In genomic region chr9:21070171-21070571, GRCh38 we compare ENCODE assay signal across 8 cellular contexts. TPM values are rescaled to one million over a fixed set of nuclear protein-coding genes. Genes with fewer than 3 reads are reported as not detected.
DNase-seq lines count a peak whose midpoint lies in the region; ATAC-seq and TF ChIP-seq lines count a peak whose summit lies in the region.

No MANE protein-coding gene starts in this region.

- peak; percentile 35 for TF ChIP-seq CTCF in endothelial cell (IDR thresholded peaks at IDR 0.05; ENCODE audit: unreplicated experiment)

- H3K36me3 Mint-ChIP-seq in endothelial cell (ENCODE audit: low read depth, unreplicated experiment), result no peaks in the 10 kb centered on the region

- H3K9me3 Mint-ChIP-seq in endothelial cell (ENCODE audit: unreplicated experiment), result no peaks in the 10 kb centered on the region

- peaks cover 37% of the 10 kb centered on the region for H3K4me1 Mint-ChIP-seq in endothelial cell (ENCODE audit: unreplicated experiment)

- H3K4me3 Mint-ChIP-seq in endothelial cell (ENCODE audit: unreplicated experiment), result no peak overlapping the region

- no peak for ATAC-seq in GM18873 (IDR thresholded peaks at IDR 0.05; ENCODE audit: low FRiP score, unreplicated experiment)

- peak overlapping the region; percentile 84 for H3K27ac Mint-ChIP-seq in endothelial cell (ENCODE audit: unreplicated experiment)

- no peaks in the 10 kb centered on the region for H3K27me3 Mint-ChIP-seq in endothelial cell (ENCODE audit: unreplicated experiment)

- DNase-seq in AG08395 (ENCODE audit: low spot score), result peak; percentile 88
- DNase-seq in LoVo (ENCODE audit: low spot score), result peak; percentile 27
- DNase-seq in endothelial cell (ENCODE audit: low spot score), result peak; percentile 47
- DNase-seq in middle frontal gyrus (ENCODE audit: extremely low spot score, low spot score), result peak; percentile 14
- DNase-seq in stimulated activated CD4-positive, alpha-beta T cell treated with anti-CD3 and anti-CD28 coated beads, Interleukin-12 subunit alpha, Interleukin-12 subunit beta, amount 100 ng/mL, for 4 hours, result no peak
- no peak for DNase-seq in SKM-1 treated with dmso at 0.1 percent for 144 hours (lab: John Stamatoyannopoulos, UW; ENCODE audit: unreplicated experiment)
- no peak for DNase-seq in NCI-H2196 (lab: John Stamatoyannopoulos, UW; ENCODE audit: unreplicated experiment)

RNA-seq across cellular contexts. Expression of gene IFNB1, which starts 7.6 kb away (rescaled TPM):
- not detected for total RNA-seq in endothelial cell (ENCODE audit: unreplicated experiment)

RNA-seq across cellular contexts. Expression of gene HACD4, which starts 38.7 kb away (rescaled TPM):
- total RNA-seq in endothelial cell (ENCODE audit: unreplicated experiment), result 5.7 TPM

Comparison
In these comparisons a context has a peak if more than half of its experiments do, and no peak if none do; other contexts are left out.
1. DNase-seq: peak in AG08395 (single experiment), LoVo (single experiment), endothelial cell (single experiment) and middle frontal gyrus (single experiment); none in stimulated activated CD4-positive, alpha-beta T cell treated with anti-CD3 and anti-CD28 coated beads, Interleukin-12 subunit alpha, Interleukin-12 subunit beta, amount 100 ng/mL, for 4 hours (single experiment), SKM-1 treated with dmso at 0.1 percent for 144 hours (single experiment) and NCI-H2196 (single experiment).